1 cellular context compared by ENCODE assay signal in genomic region chr5:67957374-67957773, GRCh38.
A peak's percentile ranks its signal among the peaks of the same experiment; 100 is the strongest.
TF ChIP-seq lines count a peak whose summit lies in the region.

No MANE protein-coding gene starts in this region.

TF ChIP-seq in K562, 482 proteins besides CTCF, POLR2A, EP300 and RAD21 (continued from another document):
- peak in 1 of 3 experiments; percentile 62; a peak in 1 of 6 replicates for TF ChIP-seq ZBTB11 (CRISPR knock-in tag; IDR thresholded peaks at IDR 0.05)
- no peak for TF ChIP-seq MAZ (CRISPR knock-in tag; conservative IDR thresholded peaks at IDR 0.05 in 1 of 2, IDR thresholded peaks at IDR 0.05 in 1 of 2)
- peak; percentile 16; the same call in 1 of the 2 replicates for TF ChIP-seq SOX6 (IDR thresholded peaks at IDR 0.05)
- TF ChIP-seq ZNF398 (CRISPR knock-in tag; IDR thresholded peaks at IDR 0.05), result no peak
- TF ChIP-seq ZNF609 (CRISPR knock-in tag; IDR thresholded peaks at IDR 0.05; ENCODE audit: borderline replicate concordance), result no peak
- TF ChIP-seq EZH2 (IDR thresholded peaks at IDR 0.05; ENCODE audit: borderline replicate concordance, low read depth, low read length), result no peak
- TF ChIP-seq CBFA2T2 (conservative IDR thresholded peaks at IDR 0.05), result 0 out of 2 replicates have a peak, but pooled peaks have one; percentile 32
- TF ChIP-seq ZNF639 (CRISPR knock-in tag; conservative IDR thresholded peaks at IDR 0.05 in 1 of 2, IDR thresholded peaks at IDR 0.05 in 1 of 2), result peak in 1 of 2 experiments; percentile 69; a peak in 1 of 4 replicates
- no peak for TF ChIP-seq RHOXF2B (CRISPR knock-in tag; conservative IDR thresholded peaks at IDR 0.05)
- peak; percentile 59 for TF ChIP-seq CBFA2T3 (IDR thresholded peaks at IDR 0.05)
- TF ChIP-seq ZNF589 (CRISPR knock-in tag; IDR thresholded peaks at IDR 0.05; ENCODE audit: low read depth), result peak; percentile 55; the same call in 1 of the 2 replicates
- TF ChIP-seq NFIX (CRISPR knock-in tag; IDR thresholded peaks at IDR 0.05; ENCODE audit: low read depth), result no peak
- no peak for TF ChIP-seq NR4A1 (CRISPR knock-in tag; IDR thresholded peaks at IDR 0.05)
- peak; percentile 68; the same call in 1 of the 2 replicates for TF ChIP-seq NR4A1 (tag; IDR thresholded peaks at IDR 0.05)
- no peak for TF ChIP-seq KLF6 (CRISPR knock-in tag; IDR thresholded peaks at IDR 0.05; ENCODE audit: borderline replicate concordance)
- TF ChIP-seq PURB (CRISPR knock-in tag; IDR thresholded peaks at IDR 0.05; ENCODE audit: low read depth), result no peak
- TF ChIP-seq CCAR2 (IDR thresholded peaks at IDR 0.05; ENCODE audit: low read depth, low read length), result no peak
- no peak for TF ChIP-seq THAP7 (CRISPR knock-in tag; IDR thresholded peaks at IDR 0.05)
- TF ChIP-seq CHD4 (IDR thresholded peaks at IDR 0.05; ENCODE audit: insufficient read depth, insufficient replicate concordance, low read depth, low read length, poor library complexity, severe bottlenecking), result no peak
- TF ChIP-seq ZNF444 (CRISPR knock-in tag; IDR thresholded peaks at IDR 0.05), result no peak
- TF ChIP-seq FOXA3 (CRISPR knock-in tag; conservative IDR thresholded peaks at IDR 0.05 in 1 of 2, IDR thresholded peaks at IDR 0.05 in 1 of 2), result peak in 1 of 2 experiments; percentile 76; a peak in 2 of 4 replicates
- TF ChIP-seq RNF2 (IDR thresholded peaks at IDR 0.05), result peak; percentile 43; the same call in 1 of the 2 replicates
- TF ChIP-seq ZNF354B (CRISPR knock-in tag; IDR thresholded peaks at IDR 0.05), result no peak
- no peak for TF ChIP-seq ZNF830 (CRISPR knock-in tag; IDR thresholded peaks at IDR 0.05)
- no peak for TF ChIP-seq ZNF197 (CRISPR knock-in tag; IDR thresholded peaks at IDR 0.05; ENCODE audit: low read depth)
- TF ChIP-seq RERE (CRISPR knock-in tag; IDR thresholded peaks at IDR 0.05; ENCODE audit: borderline replicate concordance), result no peak
- TF ChIP-seq ARID1B (IDR thresholded peaks at IDR 0.05), result peak; percentile 33; the same call in 1 of the 2 replicates
- TF ChIP-seq GABPA (tag; conservative IDR thresholded peaks at IDR 0.05; ENCODE audit: low read depth), result peak; percentile 64
- TF ChIP-seq TCF15 (CRISPR knock-in tag; IDR thresholded peaks at IDR 0.05), result no peak
- no peak for TF ChIP-seq LCOR (CRISPR knock-in tag; IDR thresholded peaks at IDR 0.05)
- TF ChIP-seq SNIP1 (IDR thresholded peaks at IDR 0.05; ENCODE audit: low read depth), result no peak
- TF ChIP-seq ZNF644 (tag; IDR thresholded peaks at IDR 0.05; ENCODE audit: low read depth), result 0 out of 2 replicates have a peak, but pooled peaks have one; percentile 42
- TF ChIP-seq MEIS2 (IDR thresholded peaks at IDR 0.05; ENCODE audit: partially characterized antibody), result no peak
- no peak for TF ChIP-seq IRF9 (tag; IDR thresholded peaks at IDR 0.05)
